ENCODE assay signal across 9 cellular contexts in genomic region chr21:33238146-33238545, GRCh38. TPM values are rescaled to one million over a fixed set of nuclear protein-coding genes. Genes with fewer than 3 reads are reported as not detected.
DNase-seq lines count a peak whose midpoint lies in the region; ATAC-seq lines count a peak whose summit lies in the region.
"Had no signal": no experiment of that assay in that cellular context is flagged by ENCODE, and none has a peak within 500 bp of the region (broad histone marks: within the 10 kb centered on the region; RNA-seq: fewer than 3 reads in every experiment).

No MANE protein-coding gene starts in this region.

- peaks cover 9% of the 10 kb centered on the region for H3K36me3 Mint-ChIP-seq in activated naive CD4-positive, alpha-beta T cell treated with anti-CD3 and anti-CD28 coated beads for 36 hours (ENCODE audit: low read depth)
- peaks cover 58% of the 10 kb centered on the region for H3K36me3 Mint-ChIP-seq in activated CD8-positive, alpha-beta T cell treated with anti-CD3 and anti-CD28 coated beads, Interleukin-2, amount 10 ng/mL, durations not matched to agents 7 days and 5 days (ENCODE audit: low read depth)

- no peak overlapping the region for H3K4me3 ChIP-seq in subcutaneous abdominal adipose tissue (ENCODE audit: low read depth in 1 of 5, low read length in 5 of 5)

- no peak overlapping the region for H3K9ac ChIP-seq in subcutaneous abdominal adipose tissue (ENCODE audit: low read length in 5 of 5)

- no peaks in the 10 kb centered on the region for H3K9me3 ChIP-seq in subcutaneous abdominal adipose tissue (ENCODE audit: control insufficient read depth in 5 of 5, low read length in 5 of 5)

- H3K27me3 Mint-ChIP-seq in activated naive CD4-positive, alpha-beta T cell treated with anti-CD3 and anti-CD28 coated beads for 36 hours (ENCODE audit: low read depth) = no peaks in the 10 kb centered on the region
- H3K27me3 Mint-ChIP-seq in activated CD8-positive, alpha-beta T cell treated with anti-CD3 and anti-CD28 coated beads, Interleukin-2, amount 10 ng/mL, durations not matched to agents 7 days and 5 days (ENCODE audit: low read depth) = no peaks in the 10 kb centered on the region

- POLR2A ChIA-PET in activated CD8-positive, alpha-beta T cell treated with anti-CD3 and anti-CD28 coated beads, Interleukin-2, amount 10 ng/mL, durations not matched to agents 7 days and 5 days (lab: Charles Lee) = interaction anchor here (0.6 to 2.4 kb wide), 7 partner anchors 8 to 143 kb away, joined by 3 to 13 read pairs (median 4); partner anchors contain the start of genes IFNAR2 and IL10RB

- peaks cover 80% of the 10 kb centered on the region for H3K4me1 Mint-ChIP-seq in activated naive CD4-positive, alpha-beta T cell treated with anti-CD3 and anti-CD28 coated beads for 36 hours (ENCODE audit: low read depth)
- peaks cover 74% of the 10 kb centered on the region for H3K4me1 Mint-ChIP-seq in activated CD8-positive, alpha-beta T cell treated with anti-CD3 and anti-CD28 coated beads, Interleukin-2, amount 10 ng/mL, durations not matched to agents 7 days and 5 days (ENCODE audit: low read depth)

- ATAC-seq in HG03066 (IDR thresholded peaks at IDR 0.05; ENCODE audit: low read depth, unreplicated experiment) (peak; percentile 11), HG03039 (IDR thresholded peaks at IDR 0.05; ENCODE audit: unreplicated experiment) (no peak), HG02610 (IDR thresholded peaks at IDR 0.05; ENCODE audit: unreplicated experiment) (no peak)
- peak; percentile 51 for ATAC-seq in activated CD8-positive, alpha-beta T cell treated with anti-CD3 and anti-CD28 coated beads, Interleukin-2, amount 10 ng/mL, durations not matched to agents 7 days and 5 days

- H3K27ac ChIP-seq in subcutaneous abdominal adipose tissue (ENCODE audit: low read depth, low read length) = peak overlapping the region; percentile 4

- no peak overlapping the region for H3K4me3 Mint-ChIP-seq in activated naive CD4-positive, alpha-beta T cell treated with anti-CD3 and anti-CD28 coated beads for 36 hours
- peak overlapping the region; percentile 56 for H3K4me3 Mint-ChIP-seq in activated CD8-positive, alpha-beta T cell treated with anti-CD3 and anti-CD28 coated beads, Interleukin-2, amount 10 ng/mL, durations not matched to agents 7 days and 5 days

- H3K27me3 ChIP-seq in subcutaneous abdominal adipose tissue (ENCODE audit: control insufficient read depth in 5 of 5, insufficient read depth in 4 of 5, low read length in 5 of 5) = no peaks in the 10 kb centered on the region

- H3K27ac Mint-ChIP-seq in activated naive CD4-positive, alpha-beta T cell treated with anti-CD3 and anti-CD28 coated beads for 36 hours = peak overlapping the region; percentile 76
- H3K27ac Mint-ChIP-seq in activated CD8-positive, alpha-beta T cell treated with anti-CD3 and anti-CD28 coated beads, Interleukin-2, amount 10 ng/mL, durations not matched to agents 7 days and 5 days = peak overlapping the region; percentile 87

- intact Hi-C loops in activated naive CD4-positive, alpha-beta T cell treated with anti-CD3 and anti-CD28 coated beads for 36 hours (cut with micrococcal nuclease) = loop anchor here (1.0 to 10.0 kb wide), 4 partner anchors 18 to 737 kb away; no protein-coding TSS in a partner anchor

- H3K9me3 Mint-ChIP-seq in activated naive CD4-positive, alpha-beta T cell treated with anti-CD3 and anti-CD28 coated beads for 36 hours = no peaks in the 10 kb centered on the region
- no peaks in the 10 kb centered on the region for H3K9me3 Mint-ChIP-seq in activated CD8-positive, alpha-beta T cell treated with anti-CD3 and anti-CD28 coated beads, Interleukin-2, amount 10 ng/mL, durations not matched to agents 7 days and 5 days (ENCODE audit: insufficient read depth)

- peaks cover 0 to 3% (median 2%) of the 10 kb centered on the region in 5 donors for H3K36me3 ChIP-seq in subcutaneous abdominal adipose tissue (ENCODE audit: control insufficient read depth in 5 of 5, insufficient read depth in 5 of 5, low read length in 5 of 5)

- peaks cover 7 to 54% (median 25%) of the 10 kb centered on the region in 5 donors for H3K4me1 ChIP-seq in subcutaneous abdominal adipose tissue (ENCODE audit: control insufficient read depth in 5 of 5, insufficient read depth in 5 of 5, low read length in 5 of 5)

- CTCF ChIA-PET in activated naive CD4-positive, alpha-beta T cell treated with anti-CD3 and anti-CD28 coated beads for 36 hours (lab: Charles Lee) = interaction anchor here (0.7 kb wide), 2 partner anchors 18 to 19 kb away, joined by 3 read pairs; no protein-coding TSS in a partner anchor
- CTCF ChIA-PET in activated CD8-positive, alpha-beta T cell treated with anti-CD3 and anti-CD28 coated beads, Interleukin-2, amount 10 ng/mL, durations not matched to agents 7 days and 5 days (lab: Charles Lee) = interaction anchor here (0.8 to 2.9 kb wide), 7 partner anchors 11 to 87 kb away, joined by 3 to 10 read pairs (median 7); partner anchors contain the start of gene IFNAR1

- DNase-seq in activated naive CD4-positive, alpha-beta T cell treated with anti-CD3 and anti-CD28 coated beads for 36 hours = no peak
- no peak for DNase-seq in activated naive CD4-positive, alpha-beta T cell (lab: John Stamatoyannopoulos, UW)
- DNase-seq in activated CD8-positive, alpha-beta T cell treated with anti-CD3 and anti-CD28 coated beads, Interleukin-2, amount 10 ng/mL, durations not matched to agents 7 days and 5 days = no peak
- DNase-seq in NCI-H2227 treated with DMSO at 0.1 percent for 48 hours (lab: John Stamatoyannopoulos, UW) = no peak
- DNase-seq: NCI-H187 treated with DMSO at 0.1 percent for 48 hours had no signal

RNA-seq across cellular contexts. Expression of gene IFNAR2, which starts 8.4 kb away (rescaled TPM):
- total RNA-seq in activated naive CD4-positive, alpha-beta T cell treated with anti-CD3 and anti-CD28 coated beads for 36 hours = 10 to 100 TPM; 16.6 to 19.4 TPM
- total RNA-seq in activated CD8-positive, alpha-beta T cell treated with anti-CD3 and anti-CD28 coated beads, Interleukin-2, amount 10 ng/mL, durations not matched to agents 7 days and 5 days = 10 to 100 TPM; 54.6 to 62.4 TPM

RNA-seq across cellular contexts. Expression of gene IL10RB, which starts 28.0 kb away (rescaled TPM):
- 10 to 100 TPM; 23.9 TPM for total RNA-seq in activated naive CD4-positive, alpha-beta T cell treated with anti-CD3 and anti-CD28 coated beads for 36 hours
- 10 to 100 TPM; 37.1 to 44.2 TPM for total RNA-seq in activated CD8-positive, alpha-beta T cell treated with anti-CD3 and anti-CD28 coated beads, Interleukin-2, amount 10 ng/mL, durations not matched to agents 7 days and 5 days

Comparison
In these comparisons a context has a peak if more than half of its experiments do, and no peak if none do; other contexts are left out.
1. ATAC-seq: peak in HG03066 (single experiment) and activated CD8-positive, alpha-beta T cell treated with anti-CD3 and anti-CD28 coated beads, Interleukin-2, amount 10 ng/mL, durations not matched to agents 7 days and 5 days (single experiment); none in HG03039 (single experiment) and HG02610 (single experiment).